In the genomic region with DNA sequence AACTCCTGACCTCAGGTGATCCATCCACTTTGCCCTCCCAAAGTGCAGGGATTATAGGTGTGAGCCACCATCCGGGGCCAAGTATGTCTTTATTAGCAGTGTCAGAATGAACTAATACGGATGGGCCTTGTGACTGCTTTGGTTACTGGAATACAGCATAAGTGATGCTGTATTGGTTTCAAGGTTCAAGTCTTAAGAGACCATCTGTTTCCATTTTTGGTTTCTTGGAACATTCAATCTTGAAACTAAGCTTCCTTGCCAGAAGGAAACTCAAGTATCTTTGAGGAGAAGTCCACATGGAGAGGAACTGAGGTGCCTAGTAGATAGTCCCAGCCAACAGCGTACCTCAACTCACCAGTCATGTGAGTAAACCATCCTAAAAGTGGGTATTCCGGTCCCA, we compare ENCODE assay signal across 23 cellular contexts.
"Had no signal": no experiment of that assay in that cellular context is flagged by ENCODE, and none has a peak within 500 bp of the region (broad histone marks: within the 10 kb centered on the region; RNA-seq: fewer than 3 reads in every experiment).

No MANE protein-coding gene starts in this region.

- DNase-seq: cerebellar nuclear complex; colonic mucosa; cortex of kidney; effector CD8-positive, alpha-beta T cell; effector memory CD8-positive, alpha-beta T cell; endodermal cell; erythroblast; esophagus squamous epithelium; foreskin keratinocyte; heart left ventricle; hypothalamus; immature natural killer cell; islet precursor cell; kidney glomerular epithelial cell; left colon; left ventricle myocardium superior; mesenchymal stem cell had no signal

- H3K4me3 ChIP-seq: colonic mucosa, esophagus squamous epithelium, gastroesophageal sphincter, heart left ventricle, hepatocyte, lower lobe of right lung had no signal

- H3K9me3 ChIP-seq: colonic mucosa, esophagus squamous epithelium, gastroesophageal sphincter, heart left ventricle, lower lobe of right lung had no signal

- H3K4me2 ChIP-seq: hepatocyte had no signal

- H3K27ac ChIP-seq: colonic mucosa, epithelial cell of prostate, esophagus squamous epithelium, foreskin keratinocyte, gastroesophageal sphincter, heart left ventricle, hepatocyte, lower lobe of right lung had no signal

- H3K79me2 ChIP-seq: hepatocyte had no signal

- H3K36me3 ChIP-seq: colonic mucosa, esophagus squamous epithelium, gastroesophageal sphincter, heart left ventricle, lower lobe of right lung had no signal

- H2AFZ ChIP-seq: hepatocyte had no signal

- H3K27me3 ChIP-seq: colonic mucosa, foreskin keratinocyte, gastroesophageal sphincter, heart left ventricle, hepatocyte had no signal

- ATAC-seq: effector memory CD8-positive, alpha-beta T cell; esophagus mucosa; foreskin keratinocyte; gastroesophageal sphincter; heart left ventricle; left colon; left lobe of liver; left ventricle myocardium superior; lower lobe of right lung had no signal

- H3K4me1 ChIP-seq: colonic mucosa, esophagus squamous epithelium, foreskin keratinocyte, heart left ventricle, lower lobe of right lung had no signal
